Comparison of ENCODE assay signal across 10 cellular contexts in genomic region chr2:197137826-197138480, GRCh38.
DNase-seq lines count a peak whose midpoint lies in the region; ATAC-seq and TF ChIP-seq lines count a peak whose summit lies in the region.
"Had no signal": no experiment of that assay in that cellular context is flagged by ENCODE, and none has a peak within 500 bp of the region (broad histone marks: within the 10 kb centered on the region; RNA-seq: fewer than 3 reads in every experiment).

No MANE protein-coding gene starts in this region.

- H3K27ac ChIP-seq in cardiac muscle cell (peak overlapping the region; percentile 49), right atrium auricular region (no peak overlapping the region), PC-3 (ENCODE audit: low read length) (peak overlapping the region; percentile 22), hepatocyte (no peak overlapping the region)
- peak overlapping the region; percentile 26 for H3K27ac ChIP-seq in effector memory CD4-positive, alpha-beta T cell (ENCODE audit: insufficient read depth, low read length, poor library complexity, severe bottlenecking)

- CTCF ChIA-PET in PC-3 (lab: Charles Lee), result interaction anchor here (1.0 to 2.0 kb wide), 5 partner anchors 11 to 174 kb away, joined by 3 to 12 read pairs (median 5); no protein-coding TSS in a partner anchor

- H3K4me1 ChIP-seq in cardiac muscle cell (ENCODE audit: low read depth), result peaks cover 11% of the 10 kb centered on the region
- H3K4me1 ChIP-seq in right atrium auricular region, result no peaks in the 10 kb centered on the region
- H3K4me1 ChIP-seq in PC-3 (ENCODE audit: insufficient read depth, low read length), result peaks cover 21% of the 10 kb centered on the region
- peaks cover 54% of the 10 kb centered on the region for H3K4me1 ChIP-seq in effector memory CD4-positive, alpha-beta T cell (ENCODE audit: control insufficient read depth, insufficient read depth, low read length, poor library complexity, severe bottlenecking)
- no peaks in the 10 kb centered on the region for H3K4me1 ChIP-seq in hepatocyte (ENCODE audit: insufficient read depth)

- H3K79me2 ChIP-seq in PC-3 (ENCODE audit: low read length) (no peaks in the 10 kb centered on the region), hepatocyte (no peaks in the 10 kb centered on the region)

- H3K27me3 ChIP-seq in cardiac muscle cell (no peaks in the 10 kb centered on the region), right atrium auricular region (no peaks in the 10 kb centered on the region), PC-3 (ENCODE audit: low read length) (no peaks in the 10 kb centered on the region), hepatocyte (no peaks in the 10 kb centered on the region)
- no peaks in the 10 kb centered on the region for H3K27me3 ChIP-seq in effector memory CD4-positive, alpha-beta T cell (replicated peaks; ENCODE audit: control insufficient read depth, insufficient read depth, low read length, poor library complexity, severe bottlenecking)

- H3K9ac ChIP-seq in PC-3 (ENCODE audit: low read length), result no peak overlapping the region

- no peaks in the 10 kb centered on the region for H3F3A ChIP-seq in PC-3 (ENCODE audit: low read length, unreplicated experiment)

- no peaks in the 10 kb centered on the region for H3K9me2 ChIP-seq in PC-3 (replicated peaks; ENCODE audit: low read length)
- H3K9me2 ChIP-seq in hepatocyte (replicated peaks; ENCODE audit: insufficient read depth), result no peaks in the 10 kb centered on the region

- POLR2A ChIA-PET in PC-3 (lab: Charles Lee; ENCODE audit: unreplicated experiment), result no interaction called here

- no peak overlapping the region for H2AFZ ChIP-seq in PC-3 (ENCODE audit: low read length)
- no peak overlapping the region for H2AFZ ChIP-seq in hepatocyte

- no peaks in the 10 kb centered on the region for H4K20me1 ChIP-seq in PC-3 (ENCODE audit: low read length)
- no peaks in the 10 kb centered on the region for H4K20me1 ChIP-seq in hepatocyte (ENCODE audit: insufficient read depth, poor library complexity, severe bottlenecking)

- BruUV-seq in PC-3 (replicated peaks; lab: Mats Ljungman, UMichigan), result no TSS peak

- ATAC-seq in PC-3, result peak; percentile 53

- peak overlapping the region; percentile 60 for H3K4me2 ChIP-seq in PC-3 (ENCODE audit: low read length)
- H3K4me2 ChIP-seq in hepatocyte, result no peak overlapping the region

- TF ChIP-seq CTCF in cardiac muscle cell (IDR thresholded peaks at IDR 0.05; ENCODE audit: low read depth, low read length) (no peak), right atrium auricular region (IDR thresholded peaks at IDR 0.05) (no peak), PC-3 (conservative IDR thresholded peaks at IDR 0.05; ENCODE audit: low read depth, low read length) (no peak), hepatocyte (IDR thresholded peaks at IDR 0.05; ENCODE audit: poor library complexity) (no peak)

- H3K9me3 ChIP-seq in cardiac muscle cell (ENCODE audit: low read depth) (no peaks in the 10 kb centered on the region), right atrium auricular region (no peaks in the 10 kb centered on the region), PC-3 (ENCODE audit: low read length) (no peaks in the 10 kb centered on the region), hepatocyte (ENCODE audit: low read depth) (no peaks in the 10 kb centered on the region)
- no peaks in the 10 kb centered on the region for H3K9me3 ChIP-seq in effector memory CD4-positive, alpha-beta T cell (ENCODE audit: control insufficient read depth, low read length)

- no peak for DNase-seq in cardiac muscle cell (ENCODE audit: low read depth in 1 of 2, low spot score in 1 of 2)
- DNase-seq in right atrium auricular region (ENCODE audit: low spot score), result no peak
- peak; percentile 46 for DNase-seq in PC-3
- DNase-seq in effector memory CD4-positive, alpha-beta T cell, result no peak
- DNase-seq in SK-N-DZ (ENCODE audit: low spot score), result no peak
- DNase-seq in hepatocyte (ENCODE audit: low spot score), result no peak
- DNase-seq in effector CD4-positive, alpha-beta T cell, result no peak
- no peak for DNase-seq in NCI-H510A (lab: John Stamatoyannopoulos, UW)
- DNase-seq: C1 segment of cervical spinal cord, Right ventricle myocardium superior had no signal

- no peak overlapping the region for H3K4me3 ChIP-seq in cardiac muscle cell
- H3K4me3 ChIP-seq in right atrium auricular region, result no peak overlapping the region
- H3K4me3 ChIP-seq in PC-3 (ENCODE audit: low read length), result peak overlapping the region; percentile 12; the same call in 1 of the 2 replicates
- no peak overlapping the region for H3K4me3 ChIP-seq in effector memory CD4-positive, alpha-beta T cell (ENCODE audit: insufficient read depth, low read depth, low read length, poor library complexity, severe bottlenecking)
- no peak overlapping the region for H3K4me3 ChIP-seq in hepatocyte

- H3K36me3 ChIP-seq in cardiac muscle cell (no peaks in the 10 kb centered on the region), right atrium auricular region (no peaks in the 10 kb centered on the region), PC-3 (ENCODE audit: low read depth, low read length) (no peaks in the 10 kb centered on the region), hepatocyte (replicated peaks; ENCODE audit: insufficient read depth, low read depth) (no peaks in the 10 kb centered on the region)
- peaks cover 22% of the 10 kb centered on the region for H3K36me3 ChIP-seq in effector memory CD4-positive, alpha-beta T cell (ENCODE audit: control insufficient read depth, insufficient read depth, low read length)

- intact Hi-C loops in PC-3 (cut with micrococcal nuclease), result loop anchor here (1.0 to 10.0 kb wide), 3 partner anchors 21 to 167 kb away; no protein-coding TSS in a partner anchor

- 80% methylated on average over 3 of the region's 3 CpGs for WGBS in hepatocyte (ENCODE audit: low lambda C conversion rate, missing lambda C conversion rate)

Comparison
In these comparisons a context has a peak if more than half of its experiments do, and no peak if none do; other contexts are left out.
1. H3K27ac ChIP-seq: peak in cardiac muscle cell (single experiment), PC-3 (single experiment) and effector memory CD4-positive, alpha-beta T cell (single experiment); none in right atrium auricular region (0 of 2) and hepatocyte (single experiment).